ENCODE assay signal across 13 cellular contexts in the genomic region with DNA sequence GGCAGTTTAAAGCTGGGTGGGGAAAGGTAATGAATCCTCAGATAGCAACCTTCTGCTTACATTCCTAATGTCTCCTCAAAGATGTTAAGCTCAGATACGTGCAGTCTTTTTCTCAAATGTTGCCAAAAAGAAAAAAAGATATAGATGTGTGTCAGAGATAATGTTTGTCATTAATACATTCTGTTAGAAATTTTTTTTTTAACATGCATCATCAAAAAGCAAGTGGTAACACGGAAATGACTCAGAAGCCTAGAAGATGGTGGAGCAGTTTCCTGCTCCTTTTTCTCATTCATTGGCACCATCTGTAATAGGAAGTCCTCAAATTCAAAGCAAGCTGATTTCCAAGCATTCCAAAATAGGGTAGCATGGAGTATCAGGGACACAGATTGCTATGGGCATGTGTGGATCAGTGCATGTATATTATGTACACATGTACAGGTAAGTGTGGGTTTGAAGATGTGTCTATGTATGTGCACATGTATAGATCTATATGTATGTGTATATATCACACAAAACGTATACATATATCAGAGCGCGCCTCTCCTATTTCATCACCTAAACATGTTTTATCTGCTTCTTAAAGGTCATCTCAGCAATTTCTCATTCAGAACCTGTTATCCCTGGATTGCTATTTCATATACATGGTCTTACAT.
A peak's percentile ranks its signal among the peaks of the same experiment; 100 is the strongest.
DNase-seq lines count a peak whose midpoint lies in the region; ATAC-seq, FAIRE-seq and TF ChIP-seq lines count a peak whose summit lies in the region.
"Had no signal": no experiment of that assay in that cellular context is flagged by ENCODE, and none has a peak within 500 bp of the region (broad histone marks: within the 10 kb centered on the region; RNA-seq: fewer than 3 reads in every experiment).

No MANE protein-coding gene starts in this region.

- H3K4me1 ChIP-seq in RWPE2 (ENCODE audit: insufficient read depth, poor library complexity, severe bottlenecking): peaks cover 16% of the 10 kb centered on the region
- peaks cover 44% of the 10 kb centered on the region for H3K4me1 ChIP-seq in endothelial cell of umbilical vein (ENCODE audit: control insufficient read depth, extremely low read depth, insufficient read depth, low read length)
- H3K4me1 ChIP-seq in rectal smooth muscle tissue (ENCODE audit: control insufficient read depth, insufficient read depth, low read length): peaks cover 7% of the 10 kb centered on the region

- H3K9ac ChIP-seq in endothelial cell of umbilical vein (replicated peaks; ENCODE audit: extremely low read depth, insufficient read depth, low read length): peak overlapping the region; percentile 50
- no peak overlapping the region for H3K9ac ChIP-seq in rectal smooth muscle tissue (ENCODE audit: low read length)

- TF ChIP-seq POLR2A in endothelial cell of umbilical vein (IDR thresholded peaks at IDR 0.05; ENCODE audit: low read depth, low read length): no peak

- peak; percentile 52 to 65 for ATAC-seq in activated CD4-positive, CD25-positive, alpha-beta regulatory T cell treated with anti-CD3 and anti-CD28 coated beads, Interleukin-2, amount 50 U/mL, for 24 hours
- peak; percentile 70 for ATAC-seq in RWPE2 (ENCODE audit: low read depth)

- FAIRE-seq in endothelial cell of umbilical vein (lab: Jason Lieb, UNC): peak; percentile 74
- FAIRE-seq: TTC549 had no signal

- peak overlapping the region; percentile 82 for H3K27ac ChIP-seq in RWPE2 (ENCODE audit: poor library complexity, severe bottlenecking)
- peak overlapping the region; percentile 80 for H3K27ac ChIP-seq in endothelial cell of umbilical vein (ENCODE audit: insufficient read depth, low read depth, low read length)
- peak overlapping the region; percentile 14 for H3K27ac ChIP-seq in rectal smooth muscle tissue (ENCODE audit: low read depth, low read length)
- H3K27ac ChIP-seq: 22Rv1 had no signal

- TF ChIP-seq CTCF in RWPE2 (IDR thresholded peaks at IDR 0.05; ENCODE audit: poor library complexity, severe bottlenecking) (no peak), endothelial cell of umbilical vein (IDR thresholded peaks at IDR 0.05; ENCODE audit: extremely low read depth in 1 of 2, insufficient read depth in 1 of 2, low read depth in 1 of 2, low read length in 2 of 2) (no peak)

- POLR2A ChIA-PET in endothelial cell of umbilical vein (lab: Charles Lee): interaction anchor here (1.0 kb wide), 1 partner anchor 10 kb away, joined by 4 read pairs; no protein-coding TSS in a partner anchor

- H3K4me2 ChIP-seq in endothelial cell of umbilical vein (ENCODE audit: insufficient read depth, low read length): peak overlapping the region; percentile 90

- H3K9me3 ChIP-seq in RWPE2 (ENCODE audit: severe bottlenecking) (no peaks in the 10 kb centered on the region), endothelial cell of umbilical vein (replicated peaks; ENCODE audit: control insufficient read depth, insufficient read depth, low read length) (no peaks in the 10 kb centered on the region)
- H3K9me3 ChIP-seq: adrenal gland had no signal

- intact Hi-C loops in endothelial cell of umbilical vein (cut with micrococcal nuclease): loop anchor here (1.0 to 10.0 kb wide), 9 partner anchors 10 to 795 kb away; a partner anchor contains a TSS

- dilution Hi-C loops in endothelial cell of umbilical vein (cut with MboI; ENCODE audit: extremely low pct_ligation_motif_present, low sequenced_read_pairs): no loop called here

- H4K20me1 ChIP-seq in endothelial cell of umbilical vein (replicated peaks; ENCODE audit: control insufficient read depth, extremely low read depth, insufficient read depth, low read length): no peaks in the 10 kb centered on the region

- CTCF ChIA-PET in endothelial cell of umbilical vein (lab: Charles Lee): interaction anchor here (0.6 to 5.6 kb wide), 16 partner anchors 10 to 784 kb away, joined by 3 to 40 read pairs (median 6); no protein-coding TSS in a partner anchor

- H2AFZ ChIP-seq in endothelial cell of umbilical vein (ENCODE audit: low read depth, low read length): no peak overlapping the region

- TSS peak; percentile 56 for BruUV-seq in endothelial cell of umbilical vein (replicated peaks; lab: Mats Ljungman, UMichigan)

- H3K4me3 ChIP-seq in RWPE2 (ENCODE audit: severe bottlenecking): no peak overlapping the region
- no peak overlapping the region for H3K4me3 ChIP-seq in endothelial cell of umbilical vein (replicated peaks in 1 of 3; ENCODE audit: insufficient read depth in 1 of 3, low read depth in 1 of 3, low read length in 3 of 3)
- no peak overlapping the region for H3K4me3 ChIP-seq in rectal smooth muscle tissue (ENCODE audit: low read length)
- H3K4me3 ChIP-seq: adrenal gland had no signal

- H3K9me1 ChIP-seq in endothelial cell of umbilical vein (replicated peaks; ENCODE audit: control insufficient read depth, extremely low read depth, insufficient read depth, low read length): no peaks in the 10 kb centered on the region

- H3K27me3 ChIP-seq in RWPE2 (ENCODE audit: insufficient read depth, poor library complexity, severe bottlenecking): no peaks in the 10 kb centered on the region
- H3K27me3 ChIP-seq in endothelial cell of umbilical vein (ENCODE audit: control insufficient read depth in 2 of 2, insufficient read depth in 2 of 2, low read length in 2 of 2): no peaks in the 10 kb centered on the region
- no peaks in the 10 kb centered on the region for H3K27me3 ChIP-seq in rectal smooth muscle tissue (ENCODE audit: control insufficient read depth, insufficient read depth, low read length)
- H3K27me3 ChIP-seq: adrenal gland had no signal

- H3K36me3 ChIP-seq in RWPE2 (ENCODE audit: low read depth): peaks cover 87% of the 10 kb centered on the region
- peaks cover 9 to 35% of the 10 kb centered on the region in 2 experiments for H3K36me3 ChIP-seq in endothelial cell of umbilical vein (ENCODE audit: control insufficient read depth in 2 of 2, extremely low read depth in 1 of 2, insufficient read depth in 2 of 2, low read length in 2 of 2)
- H3K36me3 ChIP-seq in rectal smooth muscle tissue (ENCODE audit: control insufficient read depth, insufficient read depth, low read length): peaks cover 13% of the 10 kb centered on the region

- H3K79me2 ChIP-seq in endothelial cell of umbilical vein (ENCODE audit: control insufficient read depth, insufficient read depth, low read length): peaks cover 2% of the 10 kb centered on the region

- DNase-seq in activated CD4-positive, CD25-positive, alpha-beta regulatory T cell (lab: John Stamatoyannopoulos, UW): no peak
- no peak for DNase-seq in RWPE2 (ENCODE audit: low spot score)
- peak; percentile 78 for DNase-seq in endothelial cell of umbilical vein (ENCODE audit: low read depth, low spot score)
- no peak for DNase-seq in cortex of kidney (lab: John Stamatoyannopoulos, UW)
- no peak for DNase-seq in GM19240 (ENCODE audit: insufficient read length, low spot score)
- DNase-seq in NCI-H1436 (lab: John Stamatoyannopoulos, UW): no peak
- DNase-seq: adrenal gland, GF-D8, left cardiac atrium had no signal

TF ChIP-seq in endothelial cell of umbilical vein, 7 proteins besides CTCF, POLR2A, EP300 and RAD21:
- TF ChIP-seq EZH2 (IDR thresholded peaks at IDR 0.05; ENCODE audit: borderline replicate concordance, low read depth, low read length, severe bottlenecking) (no peak), MYC (IDR thresholded peaks at IDR 0.05; ENCODE audit: low read depth, low read length) (no peak), POLR2AphosphoS5 (IDR thresholded peaks at IDR 0.05; ENCODE audit: insufficient read depth, low read depth, low read length) (peak; percentile 64), GATA2 (IDR thresholded peaks at IDR 0.05; ENCODE audit: insufficient read depth, insufficient read length, low read depth, low read length) (peak; percentile 95), JUN (IDR thresholded peaks at IDR 0.05; ENCODE audit: borderline replicate concordance, insufficient read depth, insufficient read length, low read depth) (peak; percentile 91), FOS (IDR thresholded peaks at IDR 0.05; ENCODE audit: borderline replicate concordance, insufficient read depth, low read length) (peak; percentile 91)
- TF ChIP-seq, protein P1, sequence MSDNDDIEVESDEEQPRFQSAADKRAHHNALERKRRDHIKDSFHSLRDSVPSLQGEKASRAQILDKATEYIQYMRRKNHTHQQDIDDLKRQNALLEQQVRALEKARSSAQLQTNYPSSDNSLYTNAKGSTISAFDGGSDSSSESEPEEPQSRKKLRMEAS (IDR thresholded peaks at IDR 0.05; ENCODE audit: insufficient read depth, insufficient read length): no peak
TF ChIP-seq in endothelial cell of umbilical vein: peak in this region for 4.

Comparison
In these comparisons a context has a peak if more than half of its experiments do, and no peak if none do; other contexts are left out.
1. H3K27ac ChIP-seq: peak in every context shown above with its lines; median percentile 82 in RWPE2; 80 in endothelial cell of umbilical vein; 14 in rectal smooth muscle tissue.